In genomic region chr16:4113358-4114256, GRCh38 we compare ENCODE assay signal across 9 cellular contexts. TPM values are rescaled to one million over a fixed set of nuclear protein-coding genes. Genes with fewer than 3 reads are reported as not detected.
DNase-seq lines count a peak whose midpoint lies in the region; ATAC-seq and TF ChIP-seq lines count a peak whose summit lies in the region.
"Had no signal": no experiment of that assay in that cellular context is flagged by ENCODE, and none has a peak within 500 bp of the region (broad histone marks: within the 10 kb centered on the region; RNA-seq: fewer than 3 reads in every experiment).

No MANE protein-coding gene starts in this region.

- no peak for ATAC-seq in HG03135 (IDR thresholded peaks at IDR 0.05; ENCODE audit: unreplicated experiment)

- TF ChIP-seq CTCF in foreskin fibroblast (IDR thresholded peaks at IDR 0.05; ENCODE audit: low read depth, low read length): no peak
- TF ChIP-seq CTCF in sigmoid colon (IDR thresholded peaks at IDR 0.05): no peak

- DNase-seq in HAP-1 (ENCODE audit: low spot score in 2 of 2) (no peak), SJCRH30 (no peak), foreskin fibroblast (no peak), sigmoid colon (no peak), islet precursor cell (no peak), NCI-H82 (lab: John Stamatoyannopoulos, UW) (no peak), cortex of kidney (lab: John Stamatoyannopoulos, UW) (no peak)
- DNase-seq: NCI-H446 treated with DMSO at 0.1 percent for 48 hours had no signal

- H3K27me3 ChIP-seq in HAP-1 (ENCODE audit: low read depth): no peaks in the 10 kb centered on the region
- no peaks in the 10 kb centered on the region for H3K27me3 ChIP-seq in SJCRH30
- H3K27me3 ChIP-seq in sigmoid colon: no peaks in the 10 kb centered on the region

- in situ Hi-C loops in HAP-1 (cut with MboI; ENCODE audit: low sequenced_read_pairs): loop anchor here (5.0 kb wide), 1 partner anchor 139 kb away; no protein-coding TSS in a partner anchor

- H3K4me3 ChIP-seq in HAP-1 (peak overlapping the region; percentile 55), SJCRH30 (peak overlapping the region; percentile 37), foreskin fibroblast (ENCODE audit: low read depth in 1 of 2, low read length in 2 of 2) (peak overlapping the region; percentile 45 to 76), sigmoid colon (peak overlapping the region in 3 of 4 donors; percentile 2 to 34 (median 27))

- H3K27ac ChIP-seq in SJCRH30 (no peak overlapping the region), sigmoid colon (no peak overlapping the region)

- intact Hi-C loops in sigmoid colon (cut with DNase I): loop anchor here (5.0 kb wide), 1 partner anchor 106 kb away; no protein-coding TSS in a partner anchor

- H3K36me3 ChIP-seq in HAP-1 (replicated peaks): peaks cover 16% of the 10 kb centered on the region
- no peaks in the 10 kb centered on the region for H3K36me3 ChIP-seq in SJCRH30
- no peaks in the 10 kb centered on the region for H3K36me3 ChIP-seq in sigmoid colon

- TF ChIP-seq POLR2A in sigmoid colon (IDR thresholded peaks at IDR 0.05): no peak

- WGBS in sigmoid colon, 2 donors: 86 to 88% methylated on average over 34 of the region's 34 CpGs

- peaks cover 34% of the 10 kb centered on the region for H3K4me1 ChIP-seq in HAP-1
- peaks cover 7% of the 10 kb centered on the region for H3K4me1 ChIP-seq in SJCRH30
- H3K4me1 ChIP-seq in sigmoid colon: peaks cover 0 to 50% (median 45%) of the 10 kb centered on the region in 4 donors

- TF ChIP-seq EP300 in sigmoid colon (IDR thresholded peaks at IDR 0.05): no peak

- 0 out of 2 replicates have a peak, but pooled peaks cover 2% of the 10 kb centered on the region for H3K9me3 ChIP-seq in HAP-1
- H3K9me3 ChIP-seq in SJCRH30 (replicated peaks): no peaks in the 10 kb centered on the region
- H3K9me3 ChIP-seq in sigmoid colon: no peaks in the 10 kb centered on the region

RNA-seq across cellular contexts. Expression of gene ADCY9, which starts 2.6 kb away (rescaled TPM):
- total RNA-seq in SJCRH30 (2014; rRNA removed; shearing (Covaris generic)): 17.9 and 19.9 TPM in 2 replicates
- total RNA-seq in sigmoid colon: 10 to 100 TPM; 12.5 to 28.0 (median 13.8) TPM
- 10 to 100 TPM in 1 of 3 donors, 1 to 10 TPM in 2; 1.8 to 11.9 (median 2.8) TPM for polyA plus RNA-seq in sigmoid colon
